9 cellular contexts compared by ENCODE assay signal in genomic region chr9:73919712-73920111, GRCh38.
"Had no signal": no experiment of that assay in that cellular context is flagged by ENCODE, and none has a peak within 500 bp of the region (broad histone marks: within the 10 kb centered on the region; RNA-seq: fewer than 3 reads in every experiment).

No MANE protein-coding gene starts in this region.

- FAIRE-seq: H54 had no signal

- H3K27ac Mint-ChIP-seq: HFFc6 had no signal

- H3K9me3 ChIP-seq: HAP-1 had no signal

- H3K4me3 ChIP-seq: GM23248, HAP-1 had no signal

- H3K4me1 ChIP-seq: HAP-1 had no signal

- DNase-seq: GM23248, GOT3, H7, H9, HCEC 1CT, HFFc6 had no signal

- H3K4me3 Mint-ChIP-seq: H9, HFFc6 had no signal

- H2AFZ ChIP-seq: GM23248 had no signal

- ATAC-seq: HCT116 had no signal

- H3K36me3 ChIP-seq: HAP-1 had no signal

- H3K9me3 Mint-ChIP-seq: H9 had no signal

- H3K9ac ChIP-seq: GM23248 had no signal

- H3K27ac ChIP-seq: GM23248 had no signal
